ENCODE assay signal across 27 cellular contexts in genomic region chr2:141639809-141640208, GRCh38.
"Had no signal": no experiment of that assay in that cellular context is flagged by ENCODE, and none has a peak within 500 bp of the region (broad histone marks: within the 10 kb centered on the region; RNA-seq: fewer than 3 reads in every experiment).

No MANE protein-coding gene starts in this region.

- H3K79me2 ChIP-seq: hepatocyte had no signal

- H3K4me1 ChIP-seq: esophagus squamous epithelium, foreskin keratinocyte, gastroesophageal sphincter, heart left ventricle, left lung, lower lobe of right lung had no signal

- H3K27ac ChIP-seq: coronary artery, dorsolateral prefrontal cortex, epithelial cell of prostate, esophagus squamous epithelium, foreskin keratinocyte, gastroesophageal sphincter, heart left ventricle, hepatocyte, left lung, lower lobe of right lung had no signal

- H3K27me3 ChIP-seq: dorsolateral prefrontal cortex, esophagus squamous epithelium, foreskin keratinocyte, gastroesophageal sphincter, heart left ventricle, hepatocyte, left lung had no signal

- H3K4me2 ChIP-seq: hepatocyte had no signal

- FAIRE-seq: colon, endometrium, frontal cortex had no signal

- H2AFZ ChIP-seq: hepatocyte had no signal

- DNase-seq: dermis blood vessel endothelial cell; dorsolateral prefrontal cortex; effector CD4-positive, alpha-beta T cell; effector memory CD8-positive, alpha-beta T cell; endodermal cell; erythroblast; esophagus squamous epithelium; foreskin keratinocyte; heart left ventricle; hypothalamus; immature natural killer cell; islet precursor cell; left cardiac atrium; left lung; left ventricle myocardium superior; lower lobe of right lung; mesenchymal stem cell; mucosa of descending colon; naive B cell had no signal

- H3K36me3 ChIP-seq: esophagus squamous epithelium, gastroesophageal sphincter, heart left ventricle, left lung, lower lobe of right lung had no signal

- H3K4me3 ChIP-seq: coronary artery, dorsolateral prefrontal cortex, esophagus squamous epithelium, gastroesophageal sphincter, heart left ventricle, hepatocyte, left lung, lower lobe of right lung, mucosa of descending colon had no signal

- ATAC-seq: effector memory CD8-positive, alpha-beta T cell; esophagus mucosa; foreskin keratinocyte; gastroesophageal sphincter; heart left ventricle; left cardiac atrium; left lung; left ventricle myocardium superior; lower lobe of right lung; mucosa of descending colon had no signal

- H3K9me3 ChIP-seq: esophagus squamous epithelium, gastroesophageal sphincter, heart left ventricle, left lung, lower lobe of right lung, mucosa of descending colon had no signal
